ENCODE assay signal across 9 cellular contexts in the genomic region with DNA sequence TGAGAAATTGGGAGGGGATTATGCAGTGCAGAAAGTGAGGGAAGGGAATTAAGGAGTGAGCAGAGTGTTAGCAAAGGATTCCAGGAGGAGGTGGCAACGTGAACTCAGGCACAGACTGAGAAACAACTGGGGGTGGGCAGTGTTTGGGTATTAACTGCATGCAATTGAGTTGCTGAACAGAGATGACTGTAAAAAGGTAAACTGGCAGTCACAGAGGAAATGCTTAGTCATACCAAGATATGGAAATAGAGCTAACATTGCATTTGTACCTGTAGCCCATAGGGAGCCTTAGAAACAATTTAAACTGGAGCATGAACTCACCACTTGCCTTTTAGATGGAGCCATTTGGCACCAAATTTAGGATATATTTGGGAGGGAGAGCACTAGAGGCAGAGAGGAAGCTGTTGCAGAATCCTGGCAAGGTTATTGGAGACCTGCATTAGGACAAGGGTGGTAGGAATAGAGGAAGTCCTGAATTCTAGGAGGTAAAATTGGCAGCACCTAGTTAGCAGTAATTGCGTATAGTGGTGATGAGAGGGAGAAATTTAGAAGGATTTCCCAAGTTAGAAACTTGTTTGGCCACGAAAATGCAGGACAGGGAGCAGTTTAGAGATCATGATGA.
DNase-seq lines count a peak whose midpoint lies in the region; ATAC-seq and TF ChIP-seq lines count a peak whose summit lies in the region.
"Had no signal": no experiment of that assay in that cellular context is flagged by ENCODE, and none has a peak within 500 bp of the region (broad histone marks: within the 10 kb centered on the region; RNA-seq: fewer than 3 reads in every experiment).

No MANE protein-coding gene starts in this region.

- no peak for TF ChIP-seq POLR2A in suprapubic skin (IDR thresholded peaks at IDR 0.05)

- H3K4me3 ChIP-seq in suprapubic skin = no peak overlapping the region

- H3K27ac Mint-ChIP-seq in activated CD4-positive, alpha-beta memory T cell treated with anti-CD3 and anti-CD28 coated beads, Interleukin-2, amount 10 ng/mL, durations not matched to agents 7 days and 5 days = no peak overlapping the region

- no peaks in the 10 kb centered on the region for H3K9me3 ChIP-seq in suprapubic skin

- POLR2A ChIA-PET in activated CD4-positive, alpha-beta memory T cell treated with anti-CD3 and anti-CD28 coated beads, Interleukin-2, amount 10 ng/mL, durations not matched to agents 7 days and 5 days (lab: Charles Lee) = interaction anchor here (0.6 to 1.5 kb wide), 6 partner anchors 9 to 384 kb away, joined by 3 to 6 read pairs (median 4); a partner anchor contains a TSS

- no peak overlapping the region for H3K4me3 Mint-ChIP-seq in activated CD4-positive, alpha-beta memory T cell treated with anti-CD3 and anti-CD28 coated beads, Interleukin-2, amount 10 ng/mL, durations not matched to agents 7 days and 5 days

- DNase-seq in DMS53 treated with DMSO at 0.1 percent for 48 hours (lab: John Stamatoyannopoulos, UW; ENCODE audit: unreplicated experiment) = peak; percentile 34
- peak; percentile 50 for DNase-seq in activated CD4-positive, alpha-beta memory T cell treated with anti-CD3 and anti-CD28 coated beads, Interleukin-2, amount 10 ng/mL, durations not matched to agents 7 days and 5 days
- DNase-seq in suprapubic skin (ENCODE audit: low spot score in 2 of 2) = no peak
- no peak for DNase-seq in NCI-H774 (lab: John Stamatoyannopoulos, UW)
- no peak for DNase-seq in activated CD4-positive, alpha-beta T cell treated with anti-CD3 and anti-CD28 coated beads for 48 hours
- DNase-seq in occipital lobe (lab: John Stamatoyannopoulos, UW) = no peak

- H3K4me1 ChIP-seq in suprapubic skin = peaks cover 12% of the 10 kb centered on the region

- H3K27me3 Mint-ChIP-seq in activated CD4-positive, alpha-beta memory T cell treated with anti-CD3 and anti-CD28 coated beads, Interleukin-2, amount 10 ng/mL, durations not matched to agents 7 days and 5 days = no peaks in the 10 kb centered on the region

- H3K27me3 ChIP-seq in suprapubic skin = no peaks in the 10 kb centered on the region

- H3K9me3 Mint-ChIP-seq in activated CD4-positive, alpha-beta memory T cell treated with anti-CD3 and anti-CD28 coated beads, Interleukin-2, amount 10 ng/mL, durations not matched to agents 7 days and 5 days = no peaks in the 10 kb centered on the region

- peak; percentile 96 for ATAC-seq in GM19324 (IDR thresholded peaks at IDR 0.05; ENCODE audit: low FRiP score, unreplicated experiment)
- ATAC-seq in HG03097 (IDR thresholded peaks at IDR 0.05; ENCODE audit: low FRiP score, unreplicated experiment) = peak; percentile 97

- TF ChIP-seq CTCF in suprapubic skin (IDR thresholded peaks at IDR 0.05) = no peak

- H3K36me3 ChIP-seq in suprapubic skin = no peaks in the 10 kb centered on the region

- TF ChIP-seq EP300 in suprapubic skin (IDR thresholded peaks at IDR 0.05) = no peak

- peaks cover 38% of the 10 kb centered on the region for H3K4me1 Mint-ChIP-seq in activated CD4-positive, alpha-beta memory T cell treated with anti-CD3 and anti-CD28 coated beads, Interleukin-2, amount 10 ng/mL, durations not matched to agents 7 days and 5 days

- no peak overlapping the region for H3K27ac ChIP-seq in suprapubic skin
- H3K27ac ChIP-seq: epithelial cell of prostate had no signal

- 76% methylated on average over 3 of the region's 3 CpGs for WGBS in suprapubic skin

- CTCF ChIA-PET in activated CD4-positive, alpha-beta memory T cell treated with anti-CD3 and anti-CD28 coated beads, Interleukin-2, amount 10 ng/mL, durations not matched to agents 7 days and 5 days (lab: Charles Lee) = interaction anchor here (1.2 to 7.5 kb wide), 2 partner anchors 12 to 22 kb away, joined by 3 to 56 read pairs; no protein-coding TSS in a partner anchor

- peaks cover 6% of the 10 kb centered on the region for H3K36me3 Mint-ChIP-seq in activated CD4-positive, alpha-beta memory T cell treated with anti-CD3 and anti-CD28 coated beads, Interleukin-2, amount 10 ng/mL, durations not matched to agents 7 days and 5 days (ENCODE audit: low read depth)

Comparison
In these comparisons a context has a peak if more than half of its experiments do, and no peak if none do; other contexts are left out.
1. DNase-seq: peak in DMS53 treated with DMSO at 0.1 percent for 48 hours (single experiment) and activated CD4-positive, alpha-beta memory T cell treated with anti-CD3 and anti-CD28 coated beads, Interleukin-2, amount 10 ng/mL, durations not matched to agents 7 days and 5 days (single experiment); none in suprapubic skin (0 of 2), NCI-H774 (single experiment), activated CD4-positive, alpha-beta T cell treated with anti-CD3 and anti-CD28 coated beads for 48 hours (single experiment) and occipital lobe (single experiment).